12 cellular contexts compared by ENCODE assay signal in genomic region chr14:90423166-90423565, GRCh38. TPM values are rescaled to one million over a fixed set of nuclear protein-coding genes. Genes with fewer than 3 reads are reported as not detected.
DNase-seq lines count a peak whose midpoint lies in the region; ATAC-seq and TF ChIP-seq lines count a peak whose summit lies in the region.
"Had no signal": no experiment of that assay in that cellular context is flagged by ENCODE, and none has a peak within 500 bp of the region (broad histone marks: within the 10 kb centered on the region; RNA-seq: fewer than 3 reads in every experiment).

No MANE protein-coding gene starts in this region.

- TF ChIP-seq EP300 in sigmoid colon (IDR thresholded peaks at IDR 0.05), result no peak

- H3K9me3 Mint-ChIP-seq in GM23338, result peaks cover 2% of the 10 kb centered on the region; the same call in 2 of the 3 replicates
- H3K9me3 Mint-ChIP-seq: CD4-positive, alpha-beta T cell had no signal

- H3K9ac ChIP-seq in BLaER1, result no peak overlapping the region

- TF ChIP-seq CTCF in GM23338 (conservative IDR thresholded peaks at IDR 0.05; ENCODE audit: low read depth in 2 of 2) (no peak), sigmoid colon (IDR thresholded peaks at IDR 0.05) (no peak), brain microvascular endothelial cell (IDR thresholded peaks at IDR 0.05; ENCODE audit: low read depth, low read length, missing control alignments) (no peak)

- in situ Hi-C loops in brain microvascular endothelial cell (cut with HindIII; ENCODE audit: low pct_ligation_motif_present, low sequenced_read_pairs), result no loop called here

- H3K4me3 Mint-ChIP-seq in GM23338, result no peak overlapping the region
- H3K4me3 Mint-ChIP-seq: B cell; CD4-positive, alpha-beta T cell had no signal

- ATAC-seq in GM23338, result peak; percentile 22

- intact Hi-C loops in sigmoid colon (cut with DNase I), result no loop called here

- H3K4me2 ChIP-seq in BLaER1 (peak overlapping the region; percentile 61), GM23338 (no peak overlapping the region)

- no peak for TF ChIP-seq POLR2A in sigmoid colon (IDR thresholded peaks at IDR 0.05)

- H3K36me3 ChIP-seq in BLaER1 (no peaks in the 10 kb centered on the region), GM23338 (ENCODE audit: insufficient read depth) (no peaks in the 10 kb centered on the region), esophagus (ENCODE audit: control insufficient read depth in 2 of 2, insufficient read depth in 2 of 2, low read length in 1 of 2) (no peaks in the 10 kb centered on the region), sigmoid colon (no peaks in the 10 kb centered on the region), brain microvascular endothelial cell (replicated peaks) (no peaks in the 10 kb centered on the region)
- H3K36me3 ChIP-seq: HAP-1 had no signal

- H4K20me1 ChIP-seq in BLaER1 (no peaks in the 10 kb centered on the region), GM23338 (replicated peaks; ENCODE audit: insufficient read depth) (no peaks in the 10 kb centered on the region)

- H3K27me3 ChIP-seq in BLaER1, result no peaks in the 10 kb centered on the region
- no peaks in the 10 kb centered on the region for H3K27me3 ChIP-seq in GM23338 (ENCODE audit: insufficient read depth)
- no peaks in the 10 kb centered on the region for H3K27me3 ChIP-seq in esophagus (ENCODE audit: control insufficient read depth in 1 of 2, insufficient read depth in 2 of 2, low read length in 2 of 2)
- no peaks in the 10 kb centered on the region for H3K27me3 ChIP-seq in sigmoid colon
- H3K27me3 ChIP-seq in brain microvascular endothelial cell (replicated peaks), result no peaks in the 10 kb centered on the region

- H3K4me3 ChIP-seq in BLaER1 (no peak overlapping the region), GM23338 (no peak overlapping the region), esophagus (ENCODE audit: low read depth in 1 of 2, low read length in 2 of 2) (no peak overlapping the region), sigmoid colon (no peak overlapping the region), brain microvascular endothelial cell (ENCODE audit: low read depth, low read length) (no peak overlapping the region)
- H3K4me3 ChIP-seq: HAP-1 had no signal

- no peak overlapping the region for H3K27ac Mint-ChIP-seq in GM23338
- H3K27ac Mint-ChIP-seq: B cell; CD4-positive, alpha-beta T cell had no signal

- H3K9me3 ChIP-seq in BLaER1 (peaks cover 5% of the 10 kb centered on the region; the same call in 1 of the 2 replicates), esophagus (ENCODE audit: control insufficient read depth in 2 of 2, insufficient read depth in 1 of 2, low read depth in 1 of 2, low read length in 1 of 2) (no peaks in the 10 kb centered on the region), sigmoid colon (no peaks in the 10 kb centered on the region)
- H3K9me3 ChIP-seq: Caco-2, HAP-1 had no signal

- no peak for DNase-seq in GM23338 (ENCODE audit: low spot score)
- peak; percentile 60 for DNase-seq in sigmoid colon
- DNase-seq in mucosa of gallbladder (ENCODE audit: low spot score), result no peak
- DNase-seq in brain microvascular endothelial cell, result no peak
- DNase-seq: Caco-2, GDM1 had no signal

- H3K9me2 ChIP-seq in GM23338 (ENCODE audit: insufficient read depth), result no peaks in the 10 kb centered on the region

- peaks cover 18% of the 10 kb centered on the region for H3K4me1 Mint-ChIP-seq in GM23338

- H3K79me2 ChIP-seq in GM23338 (replicated peaks; ENCODE audit: insufficient read depth), result no peaks in the 10 kb centered on the region

- H3K36me3 Mint-ChIP-seq in GM23338 (ENCODE audit: low read depth), result no peaks in the 10 kb centered on the region; the same call in 2 of the 3 replicates

- no peaks in the 10 kb centered on the region for H3F3A ChIP-seq in GM23338 (replicated peaks; ENCODE audit: low read depth)

- peaks cover 11% of the 10 kb centered on the region for H3K27me3 Mint-ChIP-seq in GM23338 (ENCODE audit: insufficient read depth, low read depth, poor library complexity)
- H3K27me3 Mint-ChIP-seq: CD4-positive, alpha-beta T cell had no signal

- 85 to 87% methylated on average over 13 of the region's 13 CpGs for WGBS in esophagus, 2 donors
- WGBS in sigmoid colon, 2 donors, result 94% methylated on average over 13 of the region's 13 CpGs

- H3K27ac ChIP-seq in BLaER1 (peak overlapping the region; percentile 53), GM23338 (ENCODE audit: low read depth) (no peak overlapping the region), esophagus (ENCODE audit: low read depth in 2 of 2, low read length in 1 of 2) (peak overlapping the region; percentile 13 to 43), sigmoid colon (no peak overlapping the region), brain microvascular endothelial cell (no peak overlapping the region)
- H3K27ac ChIP-seq: C4-2B had no signal

- H3K4me1 ChIP-seq in BLaER1, result peaks cover 69% of the 10 kb centered on the region
- H3K4me1 ChIP-seq in GM23338 (ENCODE audit: insufficient read depth), result peaks cover 16% of the 10 kb centered on the region
- H3K4me1 ChIP-seq in esophagus (ENCODE audit: control insufficient read depth in 2 of 2, insufficient read depth in 2 of 2, low read length in 1 of 2), result peaks cover 6 to 17% of the 10 kb centered on the region in 2 donors
- H3K4me1 ChIP-seq in sigmoid colon, result peaks cover 0 to 17% (median 8%) of the 10 kb centered on the region in 4 donors
- H3K4me1 ChIP-seq: Caco-2 had no signal

- H2AFZ ChIP-seq in GM23338, result peak overlapping the region; percentile 95

TF ChIP-seq in GM23338, 12 proteins besides CTCF, POLR2A, EP300 and RAD21 (continues in another document):
- no peak for TF ChIP-seq ZNF114 (CRISPR knock-in tag; IDR thresholded peaks at IDR 0.05)
- TF ChIP-seq CREB1 (CRISPR knock-in tag; IDR thresholded peaks at IDR 0.05; ENCODE audit: low read depth), result no peak
- no peak for TF ChIP-seq EZH2phosphoT487 (IDR thresholded peaks at IDR 0.05; ENCODE audit: unreplicated experiment)
- no peak for TF ChIP-seq NANOG (IDR thresholded peaks at IDR 0.05; ENCODE audit: borderline replicate concordance)
- no peak for TF ChIP-seq STAT1 (IDR thresholded peaks at IDR 0.05; ENCODE audit: unreplicated experiment)
- no peak for TF ChIP-seq ZNF331 (CRISPR knock-in tag; IDR thresholded peaks at IDR 0.05; ENCODE audit: low read depth)
- TF ChIP-seq, protein P1, sequence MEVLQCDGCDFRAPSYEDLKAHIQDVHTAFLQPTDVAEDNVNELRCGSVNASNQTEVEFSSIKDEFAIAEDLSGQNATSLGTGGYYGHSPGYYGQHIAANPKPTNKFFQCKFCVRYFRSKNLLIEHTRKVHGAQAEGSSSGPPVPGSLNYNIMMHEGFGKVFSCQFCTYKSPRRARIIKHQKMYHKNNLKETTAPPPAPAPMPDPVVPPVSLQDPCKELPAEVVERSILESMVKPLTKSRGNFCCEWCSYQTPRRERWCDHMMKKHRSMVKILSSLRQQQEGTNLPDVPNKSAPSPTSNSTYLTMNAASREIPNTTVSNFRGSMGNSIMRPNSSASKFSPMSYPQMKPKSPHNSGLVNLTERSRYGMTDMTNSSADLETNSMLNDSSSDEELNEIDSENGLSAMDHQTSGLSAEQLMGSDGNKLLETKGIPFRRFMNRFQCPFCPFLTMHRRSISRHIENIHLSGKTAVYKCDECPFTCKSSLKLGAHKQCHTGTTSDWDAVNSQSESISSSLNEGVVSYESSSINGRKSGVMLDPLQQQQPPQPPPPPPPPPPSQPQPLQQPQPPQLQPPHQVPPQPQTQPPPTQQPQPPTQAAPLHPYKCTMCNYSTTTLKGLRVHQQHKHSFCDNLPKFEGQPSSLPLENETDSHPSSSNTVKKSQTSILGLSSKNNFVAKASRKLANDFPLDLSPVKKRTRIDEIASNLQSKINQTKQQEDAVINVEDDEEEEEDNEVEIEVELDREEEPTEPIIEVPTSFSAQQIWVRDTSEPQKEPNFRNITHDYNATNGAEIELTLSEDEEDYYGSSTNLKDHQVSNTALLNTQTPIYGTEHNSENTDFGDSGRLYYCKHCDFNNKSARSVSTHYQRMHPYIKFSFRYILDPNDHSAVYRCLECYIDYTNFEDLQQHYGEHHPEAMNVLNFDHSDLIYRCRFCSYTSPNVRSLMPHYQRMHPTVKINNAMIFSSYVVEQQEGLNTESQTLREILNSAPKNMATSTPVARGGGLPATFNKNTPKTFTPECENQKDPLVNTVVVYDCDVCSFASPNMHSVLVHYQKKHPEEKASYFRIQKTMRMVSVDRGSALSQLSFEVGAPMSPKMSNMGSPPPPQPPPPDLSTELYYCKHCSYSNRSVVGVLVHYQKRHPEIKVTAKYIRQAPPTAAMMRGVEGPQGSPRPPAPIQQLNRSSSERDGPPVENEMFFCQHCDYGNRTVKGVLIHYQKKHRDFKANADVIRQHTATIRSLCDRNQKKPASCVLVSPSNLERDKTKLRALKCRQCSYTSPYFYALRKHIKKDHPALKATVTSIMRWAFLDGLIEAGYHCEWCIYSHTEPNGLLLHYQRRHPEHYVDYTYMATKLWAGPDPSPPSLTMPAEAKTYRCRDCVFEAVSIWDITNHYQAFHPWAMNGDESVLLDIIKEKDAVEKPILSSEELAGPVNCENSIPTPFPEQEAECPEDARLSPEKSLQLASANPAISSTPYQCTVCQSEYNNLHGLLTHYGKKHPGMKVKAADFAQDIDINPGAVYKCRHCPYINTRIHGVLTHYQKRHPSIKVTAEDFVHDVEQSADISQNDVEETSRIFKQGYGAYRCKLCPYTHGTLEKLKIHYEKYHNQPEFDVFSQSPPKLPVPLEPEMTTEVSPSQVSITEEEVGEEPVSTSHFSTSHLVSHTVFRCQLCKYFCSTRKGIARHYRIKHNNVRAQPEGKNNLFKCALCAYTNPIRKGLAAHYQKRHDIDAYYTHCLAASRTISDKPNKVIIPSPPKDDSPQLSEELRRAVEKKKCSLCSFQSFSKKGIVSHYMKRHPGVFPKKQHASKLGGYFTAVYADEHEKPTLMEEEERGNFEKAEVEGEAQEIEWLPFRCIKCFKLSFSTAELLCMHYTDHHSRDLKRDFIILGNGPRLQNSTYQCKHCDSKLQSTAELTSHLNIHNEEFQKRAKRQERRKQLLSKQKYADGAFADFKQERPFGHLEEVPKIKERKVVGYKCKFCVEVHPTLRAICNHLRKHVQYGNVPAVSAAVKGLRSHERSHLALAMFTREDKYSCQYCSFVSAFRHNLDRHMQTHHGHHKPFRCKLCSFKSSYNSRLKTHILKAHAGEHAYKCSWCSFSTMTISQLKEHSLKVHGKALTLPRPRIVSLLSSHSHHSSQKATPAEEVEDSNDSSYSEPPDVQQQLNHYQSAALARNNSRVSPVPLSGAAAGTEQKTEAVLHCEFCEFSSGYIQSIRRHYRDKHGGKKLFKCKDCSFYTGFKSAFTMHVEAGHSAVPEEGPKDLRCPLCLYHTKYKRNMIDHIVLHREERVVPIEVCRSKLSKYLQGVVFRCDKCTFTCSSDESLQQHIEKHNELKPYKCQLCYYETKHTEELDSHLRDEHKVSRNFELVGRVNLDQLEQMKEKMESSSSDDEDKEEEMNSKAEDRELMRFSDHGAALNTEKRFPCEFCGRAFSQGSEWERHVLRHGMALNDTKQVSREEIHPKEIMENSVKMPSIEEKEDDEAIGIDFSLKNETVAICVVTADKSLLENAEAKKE (CRISPR knock-in tag; IDR thresholded peaks at IDR 0.05), result no peak

RNA-seq across cellular contexts. Expression of gene CALM1, which starts 26.3 kb away (rescaled TPM):
- total RNA-seq in GM23338 (2014; rRNA removed; shearing (Covaris generic)), result 308 and 335 TPM in 2 replicates
- polyA plus RNA-seq in GM23338 (2016; fragmentation: Nextera tagmentation; extraction: Ambion mirVana), result 1,841 and 2,024 TPM in 2 replicates
- 100 to 1,000 TPM; 487 to 518 TPM for polyA plus RNA-seq in esophagus
- 100 to 1,000 TPM; 647 to 889 (median 818) TPM for total RNA-seq in sigmoid colon
- polyA plus RNA-seq in sigmoid colon, result 100 to 1,000 TPM; 404 to 722 (median 541) TPM
- 713 TPM for total RNA-seq in mucosa of gallbladder

Comparison
In these comparisons a context has a peak if more than half of its experiments do, and no peak if none do; other contexts are left out.
1. H3K27ac ChIP-seq: peak in BLaER1 (single experiment) and esophagus (2 of 2); none in GM23338 (single experiment), sigmoid colon (0 of 4) and brain microvascular endothelial cell (single experiment).